Comparison of ENCODE assay signal across 13 cellular contexts in genomic region chr9:105503873-105504272, GRCh38. TPM values are rescaled to one million over a fixed set of nuclear protein-coding genes. Genes with fewer than 3 reads are reported as not detected.
DNase-seq lines count a peak whose midpoint lies in the region; FAIRE-seq lines count a peak whose summit lies in the region.
"Had no signal": no experiment of that assay in that cellular context is flagged by ENCODE, and none has a peak within 500 bp of the region (broad histone marks: within the 10 kb centered on the region; RNA-seq: fewer than 3 reads in every experiment).

No MANE protein-coding gene starts in this region.

- peak; percentile 38 for FAIRE-seq in GM18507 (lab: Jason Lieb, UNC)

- peaks cover 43% of the 10 kb centered on the region for H3K79me2 ChIP-seq in GM23248 (ENCODE audit: insufficient read depth)
- H3K79me2 ChIP-seq: hepatocyte had no signal

- 0 out of 2 replicates have a peak, but pooled peaks cover under 1% of the 10 kb centered on the region for H3F3A ChIP-seq in GM23248 (ENCODE audit: insufficient read depth)

- peaks cover 6% of the 10 kb centered on the region; the same call in 1 of the 2 replicates for H3K4me1 ChIP-seq in GM23248 (ENCODE audit: insufficient read depth)
- H3K4me1 ChIP-seq: adrenal gland had no signal

- no peaks in the 10 kb centered on the region for H3K27me3 ChIP-seq in GM23248 (replicated peaks; ENCODE audit: insufficient read depth)
- H3K27me3 ChIP-seq: adrenal gland, hepatocyte had no signal

- no peak overlapping the region for H3K4me2 ChIP-seq in GM23248 (ENCODE audit: unreplicated experiment)
- H3K4me2 ChIP-seq: hepatocyte had no signal

- DNase-seq in GM18507 (ENCODE audit: extremely low spot score, insufficient read length, low read depth), result no peak
- DNase-seq in GM23248, result peak; percentile 18
- peak; percentile 10 for DNase-seq in LHCN-M2 (ENCODE audit: low read depth)
- DNase-seq in fibroblast of peridontal ligament (ENCODE audit: extremely low read depth), result peak; percentile 42
- DNase-seq in NCI-H1092 (lab: John Stamatoyannopoulos, UW), result no peak
- DNase-seq in stimulated activated CD4-positive, alpha-beta T cell treated with anti-CD3 and anti-CD28 coated beads, Interleukin-4, amount 100 ng/mL, for 1 hour, result no peak
- no peak for DNase-seq in H4 (ENCODE audit: low spot score)
- no peak for DNase-seq in Ammon's horn (ENCODE audit: low spot score)
- DNase-seq: adrenal gland; effector CD8-positive, alpha-beta T cell; NCI-H1694 treated with DMSO at 0.1 percent for 48 hours had no signal

- no peaks in the 10 kb centered on the region for H3K9me2 ChIP-seq in GM23248 (ENCODE audit: insufficient read depth)

- H3K9me3 ChIP-seq in GM23248 (ENCODE audit: low read depth), result no peaks in the 10 kb centered on the region
- H3K9me3 ChIP-seq: adrenal gland, HAP-1 had no signal

- H3K9ac ChIP-seq in GM23248, result no peak overlapping the region

- in situ Hi-C loops in GM23248 (cut with MboI), result no loop called here

- no peak overlapping the region for H2AFZ ChIP-seq in GM23248
- H2AFZ ChIP-seq: hepatocyte had no signal

- H4K20me1 ChIP-seq in GM23248 (ENCODE audit: insufficient read depth), result no peaks in the 10 kb centered on the region

- H3K4me3 ChIP-seq in GM23248, result no peak overlapping the region
- H3K4me3 ChIP-seq: adrenal gland, HAP-1, hepatocyte had no signal

- H3K36me3 ChIP-seq in GM23248 (ENCODE audit: low read depth), result peaks cover 7% of the 10 kb centered on the region; the same call in 1 of the 2 replicates
- H3K36me3 ChIP-seq: adrenal gland had no signal

- H3K27ac ChIP-seq in GM23248, result no peak overlapping the region
- H3K27ac ChIP-seq: adrenal gland, hepatocyte had no signal

RNA-seq across cellular contexts. Expression of gene FKTN, which starts 54.1 kb away (rescaled TPM):
- total RNA-seq in GM23248 (2014; rRNA removed; shearing (Covaris generic)), result 16.9 and 40.7 TPM in 2 replicates
- polyA plus RNA-seq in GM23248 (2016; fragmentation: Nextera tagmentation; extraction: Ambion mirVana), result 13.9 TPM in 2 replicates
- total RNA-seq in LHCN-M2 (2014; rRNA removed), result 67.2 and 132 TPM in 2 replicates
- polyA plus RNA-seq in LHCN-M2 (2012), result 5.5 TPM
- 11.9 and 31.2 TPM in 2 replicates for total RNA-seq in H4 (2014; rRNA removed; shearing (Covaris generic))

RNA-seq across cellular contexts. Expression of gene FSD1L, which starts 56.0 kb away (rescaled TPM):
- total RNA-seq in GM23248 (2014; rRNA removed; shearing (Covaris generic)), result 1.3 and 2.7 TPM in 2 replicates
- 2.0 and 2.7 TPM in 2 replicates for polyA plus RNA-seq in GM23248 (2016; fragmentation: Nextera tagmentation; extraction: Ambion mirVana)
- total RNA-seq in LHCN-M2 (2014; rRNA removed), result 2.1 and 2.8 TPM in 2 replicates
- 0.53 TPM for polyA plus RNA-seq in LHCN-M2 (2012)
- 0.49 and 1.0 TPM in 2 replicates for total RNA-seq in H4 (2014; rRNA removed; shearing (Covaris generic))

Comparison
In these comparisons a context has a peak if more than half of its experiments do, and no peak if none do; other contexts are left out.
1. DNase-seq: peak in GM23248 (single experiment), LHCN-M2 (single experiment) and fibroblast of peridontal ligament (single experiment); none in GM18507 (single experiment), NCI-H1092 (single experiment), stimulated activated CD4-positive, alpha-beta T cell treated with anti-CD3 and anti-CD28 coated beads, Interleukin-4, amount 100 ng/mL, for 1 hour (single experiment), H4 (single experiment) and Ammon's horn (single experiment).